Comparison of ENCODE assay signal across 1 cellular context in the genomic region with DNA sequence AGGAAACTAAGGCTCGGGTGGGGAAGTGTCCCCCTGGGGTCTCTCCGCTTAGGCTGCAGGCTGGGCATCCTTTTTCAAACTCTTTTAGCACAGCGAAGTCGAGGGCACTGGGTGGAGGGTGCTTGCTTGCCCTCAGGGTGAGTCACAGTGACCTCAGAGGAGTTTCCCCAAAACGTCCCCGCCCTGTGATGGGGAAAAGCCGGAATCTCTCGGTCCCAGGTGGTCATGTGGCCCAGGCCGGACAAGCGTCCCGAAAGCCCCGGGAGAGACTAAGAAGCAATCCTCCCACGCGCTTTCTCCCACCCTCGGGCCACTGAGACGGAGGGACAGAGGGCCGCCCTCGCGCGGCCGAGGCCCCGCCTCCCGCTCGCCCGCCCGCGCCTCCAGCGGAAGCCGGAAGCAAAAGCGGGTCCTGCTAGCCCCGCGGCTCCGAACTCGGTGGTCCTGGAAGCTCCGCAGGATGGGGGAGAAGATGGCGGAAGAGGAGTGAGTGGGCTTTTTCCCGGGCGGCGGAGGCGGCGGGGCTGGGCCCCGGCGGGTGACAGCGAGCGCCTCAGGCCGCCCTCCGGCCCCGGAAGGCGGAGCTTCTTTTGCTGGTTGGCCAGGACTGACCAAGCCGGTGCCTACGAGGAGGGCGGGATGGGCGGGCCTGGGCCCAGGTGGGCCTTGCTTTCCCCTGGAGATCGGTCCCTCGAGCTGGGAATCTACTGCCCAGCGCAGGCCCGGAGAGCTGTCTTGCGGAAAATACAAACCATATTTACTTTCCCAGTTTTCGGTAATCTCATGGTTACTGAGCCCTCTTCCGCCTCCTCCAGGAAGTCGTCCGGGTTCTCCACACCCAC.
TF ChIP-seq lines count a peak whose summit lies in the region.

A gene with protein sequence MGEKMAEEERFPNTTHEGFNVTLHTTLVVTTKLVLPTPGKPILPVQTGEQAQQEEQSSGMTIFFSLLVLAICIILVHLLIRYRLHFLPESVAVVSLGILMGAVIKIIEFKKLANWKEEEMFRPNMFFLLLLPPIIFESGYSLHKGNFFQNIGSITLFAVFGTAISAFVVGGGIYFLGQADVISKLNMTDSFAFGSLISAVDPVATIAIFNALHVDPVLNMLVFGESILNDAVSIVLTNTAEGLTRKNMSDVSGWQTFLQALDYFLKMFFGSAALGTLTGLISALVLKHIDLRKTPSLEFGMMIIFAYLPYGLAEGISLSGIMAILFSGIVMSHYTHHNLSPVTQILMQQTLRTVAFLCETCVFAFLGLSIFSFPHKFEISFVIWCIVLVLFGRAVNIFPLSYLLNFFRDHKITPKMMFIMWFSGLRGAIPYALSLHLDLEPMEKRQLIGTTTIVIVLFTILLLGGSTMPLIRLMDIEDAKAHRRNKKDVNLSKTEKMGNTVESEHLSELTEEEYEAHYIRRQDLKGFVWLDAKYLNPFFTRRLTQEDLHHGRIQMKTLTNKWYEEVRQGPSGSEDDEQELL (plus strand): TSS at position 366 of the 842 bp plus-strand sequence. CDS start 95 bp downstream, at position 461.

TF ChIP-seq in HepG2, 621 proteins besides CTCF, POLR2A, EP300 and RAD21 (continued from another document and continues in another):
- TF ChIP-seq, protein P1, sequence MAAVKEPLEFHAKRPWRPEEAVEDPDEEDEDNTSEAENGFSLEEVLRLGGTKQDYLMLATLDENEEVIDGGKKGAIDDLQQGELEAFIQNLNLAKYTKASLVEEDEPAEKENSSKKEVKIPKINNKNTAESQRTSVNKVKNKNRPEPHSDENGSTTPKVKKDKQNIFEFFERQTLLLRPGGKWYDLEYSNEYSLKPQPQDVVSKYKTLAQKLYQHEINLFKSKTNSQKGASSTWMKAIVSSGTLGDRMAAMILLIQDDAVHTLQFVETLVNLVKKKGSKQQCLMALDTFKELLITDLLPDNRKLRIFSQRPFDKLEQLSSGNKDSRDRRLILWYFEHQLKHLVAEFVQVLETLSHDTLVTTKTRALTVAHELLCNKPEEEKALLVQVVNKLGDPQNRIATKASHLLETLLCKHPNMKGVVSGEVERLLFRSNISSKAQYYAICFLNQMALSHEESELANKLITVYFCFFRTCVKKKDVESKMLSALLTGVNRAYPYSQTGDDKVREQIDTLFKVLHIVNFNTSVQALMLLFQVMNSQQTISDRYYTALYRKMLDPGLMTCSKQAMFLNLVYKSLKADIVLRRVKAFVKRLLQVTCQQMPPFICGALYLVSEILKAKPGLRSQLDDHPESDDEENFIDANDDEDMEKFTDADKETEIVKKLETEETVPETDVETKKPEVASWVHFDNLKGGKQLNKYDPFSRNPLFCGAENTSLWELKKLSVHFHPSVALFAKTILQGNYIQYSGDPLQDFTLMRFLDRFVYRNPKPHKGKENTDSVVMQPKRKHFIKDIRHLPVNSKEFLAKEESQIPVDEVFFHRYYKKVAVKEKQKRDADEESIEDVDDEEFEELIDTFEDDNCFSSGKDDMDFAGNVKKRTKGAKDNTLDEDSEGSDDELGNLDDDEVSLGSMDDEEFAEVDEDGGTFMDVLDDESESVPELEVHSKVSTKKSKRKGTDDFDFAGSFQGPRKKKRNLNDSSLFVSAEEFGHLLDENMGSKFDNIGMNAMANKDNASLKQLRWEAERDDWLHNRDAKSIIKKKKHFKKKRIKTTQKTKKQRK (IDR thresholded peaks at IDR 0.05; ENCODE audit: low read length) = no peak
- TF ChIP-seq, protein P2, sequence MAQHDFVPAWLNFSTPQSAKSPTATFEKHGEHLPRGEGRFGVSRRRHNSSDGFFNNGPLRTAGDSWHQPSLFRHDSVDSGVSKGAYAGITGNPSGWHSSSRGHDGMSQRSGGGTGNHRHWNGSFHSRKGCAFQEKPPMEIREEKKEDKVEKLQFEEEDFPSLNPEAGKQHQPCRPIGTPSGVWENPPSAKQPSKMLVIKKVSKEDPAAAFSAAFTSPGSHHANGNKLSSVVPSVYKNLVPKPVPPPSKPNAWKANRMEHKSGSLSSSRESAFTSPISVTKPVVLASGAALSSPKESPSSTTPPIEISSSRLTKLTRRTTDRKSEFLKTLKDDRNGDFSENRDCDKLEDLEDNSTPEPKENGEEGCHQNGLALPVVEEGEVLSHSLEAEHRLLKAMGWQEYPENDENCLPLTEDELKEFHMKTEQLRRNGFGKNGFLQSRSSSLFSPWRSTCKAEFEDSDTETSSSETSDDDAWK (CRISPR knock-in tag; IDR thresholded peaks at IDR 0.05) = no peak
- TF ChIP-seq MED13 (CRISPR knock-in tag; IDR thresholded peaks at IDR 0.05) = no peak; the same call in none of the 2 replicates
- TF ChIP-seq ZNF670 (CRISPR knock-in tag; IDR thresholded peaks at IDR 0.05; ENCODE audit: borderline replicate concordance) = peak; percentile 80; the same call in 1 of the 2 replicates
- no peak for TF ChIP-seq ZBTB3 (CRISPR knock-in tag; IDR thresholded peaks at IDR 0.05; ENCODE audit: borderline replicate concordance, low read depth)
- TF ChIP-seq ATF7 (IDR thresholded peaks at IDR 0.05) = no peak
- peak; percentile 74; the same call in 1 of the 2 replicates for TF ChIP-seq ATF7 (CRISPR knock-in tag; IDR thresholded peaks at IDR 0.05)
- peak; percentile 85; the same call in 1 of the 2 replicates for TF ChIP-seq ZNF564 (CRISPR knock-in tag; IDR thresholded peaks at IDR 0.05)
- TF ChIP-seq ZNF841 (CRISPR knock-in tag; IDR thresholded peaks at IDR 0.05; ENCODE audit: borderline replicate concordance) = no peak
- TF ChIP-seq ZNF780A (CRISPR knock-in tag; IDR thresholded peaks at IDR 0.05) = no peak; the same call in 1 of the 2 replicates
- no peak for TF ChIP-seq ZNF709 (CRISPR knock-in tag; IDR thresholded peaks at IDR 0.05)
- TF ChIP-seq ZNF138 (CRISPR knock-in tag; IDR thresholded peaks at IDR 0.05; ENCODE audit: low read depth) = 0 out of 2 replicates have a peak, but pooled peaks have one; percentile 71
- no peak for TF ChIP-seq NAIF1 (CRISPR knock-in tag; IDR thresholded peaks at IDR 0.05; ENCODE audit: borderline replicate concordance)
- TF ChIP-seq TOPORS (CRISPR knock-in tag; IDR thresholded peaks at IDR 0.05) = peak; percentile 51
- peak; percentile 72; the same call in 1 of the 2 replicates for TF ChIP-seq MZF1 (CRISPR knock-in tag; IDR thresholded peaks at IDR 0.05; ENCODE audit: borderline replicate concordance)
- TF ChIP-seq, protein P3, sequence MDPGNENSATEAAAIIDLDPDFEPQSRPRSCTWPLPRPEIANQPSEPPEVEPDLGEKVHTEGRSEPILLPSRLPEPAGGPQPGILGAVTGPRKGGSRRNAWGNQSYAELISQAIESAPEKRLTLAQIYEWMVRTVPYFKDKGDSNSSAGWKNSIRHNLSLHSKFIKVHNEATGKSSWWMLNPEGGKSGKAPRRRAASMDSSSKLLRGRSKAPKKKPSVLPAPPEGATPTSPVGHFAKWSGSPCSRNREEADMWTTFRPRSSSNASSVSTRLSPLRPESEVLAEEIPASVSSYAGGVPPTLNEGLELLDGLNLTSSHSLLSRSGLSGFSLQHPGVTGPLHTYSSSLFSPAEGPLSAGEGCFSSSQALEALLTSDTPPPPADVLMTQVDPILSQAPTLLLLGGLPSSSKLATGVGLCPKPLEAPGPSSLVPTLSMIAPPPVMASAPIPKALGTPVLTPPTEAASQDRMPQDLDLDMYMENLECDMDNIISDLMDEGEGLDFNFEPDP (CRISPR knock-in tag; conservative IDR thresholded peaks at IDR 0.05) = no peak
- TF ChIP-seq, protein P4, sequence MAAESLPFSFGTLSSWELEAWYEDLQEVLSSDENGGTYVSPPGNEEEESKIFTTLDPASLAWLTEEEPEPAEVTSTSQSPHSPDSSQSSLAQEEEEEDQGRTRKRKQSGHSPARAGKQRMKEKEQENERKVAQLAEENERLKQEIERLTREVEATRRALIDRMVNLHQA (CRISPR knock-in tag; IDR thresholded peaks at IDR 0.05) = 0 out of 2 replicates have a peak, but pooled peaks have one; percentile 56
- TF ChIP-seq ZFP62 (CRISPR knock-in tag; IDR thresholded peaks at IDR 0.05) = peak; percentile 6; the same call in 1 of the 2 replicates
- TF ChIP-seq ZNF713 (CRISPR knock-in tag; IDR thresholded peaks at IDR 0.05) = no peak
- peak; percentile 95 for TF ChIP-seq TAF15 (IDR thresholded peaks at IDR 0.05; ENCODE audit: low read depth, low read length, poor library complexity, severe bottlenecking)
- no peak; the same call in 1 of the 2 replicates for TF ChIP-seq KLF11 (CRISPR knock-in tag; IDR thresholded peaks at IDR 0.05)
- TF ChIP-seq ZBTB38 (CRISPR knock-in tag; IDR thresholded peaks at IDR 0.05) = peak; percentile 88
- no peak for TF ChIP-seq ONECUT2 (CRISPR knock-in tag; IDR thresholded peaks at IDR 0.05)
- peak; percentile 63; the same call in 1 of the 2 replicates for TF ChIP-seq KDM5B (CRISPR knock-in tag; IDR thresholded peaks at IDR 0.05; ENCODE audit: borderline replicate concordance)
- TF ChIP-seq, protein P5, sequence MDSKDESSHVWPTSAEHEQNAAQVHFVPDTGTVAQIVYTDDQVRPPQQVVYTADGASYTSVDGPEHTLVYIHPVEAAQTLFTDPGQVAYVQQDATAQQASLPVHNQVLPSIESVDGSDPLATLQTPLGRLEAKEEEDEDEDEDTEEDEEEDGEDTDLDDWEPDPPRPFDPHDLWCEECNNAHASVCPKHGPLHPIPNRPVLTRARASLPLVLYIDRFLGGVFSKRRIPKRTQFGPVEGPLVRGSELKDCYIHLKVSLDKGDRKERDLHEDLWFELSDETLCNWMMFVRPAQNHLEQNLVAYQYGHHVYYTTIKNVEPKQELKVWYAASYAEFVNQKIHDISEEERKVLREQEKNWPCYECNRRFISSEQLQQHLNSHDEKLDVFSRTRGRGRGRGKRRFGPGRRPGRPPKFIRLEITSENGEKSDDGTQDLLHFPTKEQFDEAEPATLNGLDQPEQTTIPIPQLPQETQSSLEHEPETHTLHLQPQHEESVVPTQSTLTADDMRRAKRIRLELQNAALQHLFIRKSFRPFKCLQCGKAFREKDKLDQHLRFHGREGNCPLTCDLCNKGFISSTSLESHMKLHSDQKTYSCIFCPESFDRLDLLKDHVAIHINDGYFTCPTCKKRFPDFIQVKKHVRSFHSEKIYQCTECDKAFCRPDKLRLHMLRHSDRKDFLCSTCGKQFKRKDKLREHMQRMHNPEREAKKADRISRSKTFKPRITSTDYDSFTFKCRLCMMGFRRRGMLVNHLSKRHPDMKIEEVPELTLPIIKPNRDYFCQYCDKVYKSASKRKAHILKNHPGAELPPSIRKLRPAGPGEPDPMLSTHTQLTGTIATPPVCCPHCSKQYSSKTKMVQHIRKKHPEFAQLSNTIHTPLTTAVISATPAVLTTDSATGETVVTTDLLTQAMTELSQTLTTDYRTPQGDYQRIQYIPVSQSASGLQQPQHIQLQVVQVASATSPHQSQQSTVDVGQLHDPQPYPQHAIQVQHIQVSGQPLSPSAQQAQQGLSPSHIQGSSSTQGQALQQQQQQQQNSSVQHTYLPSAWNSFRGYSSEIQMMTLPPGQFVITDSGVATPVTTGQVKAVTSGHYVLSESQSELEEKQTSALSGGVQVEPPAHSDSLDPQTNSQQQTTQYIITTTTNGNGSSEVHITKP (CRISPR knock-in tag; IDR thresholded peaks at IDR 0.05; ENCODE audit: low read depth) = 0 out of 2 replicates have a peak, but pooled peaks have one; percentile 36
- TF ChIP-seq NFE2L1 (CRISPR knock-in tag; IDR thresholded peaks at IDR 0.05; ENCODE audit: borderline replicate concordance) = peak; percentile 74; the same call in 1 of the 2 replicates
- TF ChIP-seq STAG1 (CRISPR knock-in tag; IDR thresholded peaks at IDR 0.05) = peak; percentile 4; the same call in 1 of the 2 replicates
- TF ChIP-seq, protein P6, sequence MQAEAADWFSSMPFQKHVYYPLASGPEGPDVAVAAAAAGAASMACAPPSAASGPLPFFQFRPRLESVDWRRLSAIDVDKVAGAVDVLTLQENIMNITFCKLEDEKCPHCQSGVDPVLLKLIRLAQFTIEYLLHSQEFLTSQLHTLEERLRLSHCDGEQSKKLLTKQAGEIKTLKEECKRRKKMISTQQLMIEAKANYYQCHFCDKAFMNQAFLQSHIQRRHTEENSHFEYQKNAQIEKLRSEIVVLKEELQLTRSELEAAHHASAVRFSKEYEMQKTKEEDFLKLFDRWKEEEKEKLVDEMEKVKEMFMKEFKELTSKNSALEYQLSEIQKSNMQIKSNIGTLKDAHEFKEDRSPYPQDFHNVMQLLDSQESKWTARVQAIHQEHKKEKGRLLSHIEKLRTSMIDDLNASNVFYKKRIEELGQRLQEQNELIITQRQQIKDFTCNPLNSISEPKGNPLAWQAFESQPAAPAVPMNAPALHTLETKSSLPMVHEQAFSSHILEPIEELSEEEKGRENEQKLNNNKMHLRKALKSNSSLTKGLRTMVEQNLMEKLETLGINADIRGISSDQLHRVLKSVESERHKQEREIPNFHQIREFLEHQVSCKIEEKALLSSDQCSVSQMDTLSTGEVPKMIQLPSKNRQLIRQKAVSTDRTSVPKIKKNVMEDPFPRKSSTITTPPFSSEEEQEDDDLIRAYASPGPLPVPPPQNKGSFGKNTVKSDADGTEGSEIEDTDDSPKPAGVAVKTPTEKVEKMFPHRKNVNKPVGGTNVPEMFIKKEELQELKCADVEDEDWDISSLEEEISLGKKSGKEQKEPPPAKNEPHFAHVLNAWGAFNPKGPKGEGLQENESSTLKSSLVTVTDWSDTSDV (CRISPR knock-in tag; IDR thresholded peaks at IDR 0.05) = no peak
- TF ChIP-seq, protein P7, sequence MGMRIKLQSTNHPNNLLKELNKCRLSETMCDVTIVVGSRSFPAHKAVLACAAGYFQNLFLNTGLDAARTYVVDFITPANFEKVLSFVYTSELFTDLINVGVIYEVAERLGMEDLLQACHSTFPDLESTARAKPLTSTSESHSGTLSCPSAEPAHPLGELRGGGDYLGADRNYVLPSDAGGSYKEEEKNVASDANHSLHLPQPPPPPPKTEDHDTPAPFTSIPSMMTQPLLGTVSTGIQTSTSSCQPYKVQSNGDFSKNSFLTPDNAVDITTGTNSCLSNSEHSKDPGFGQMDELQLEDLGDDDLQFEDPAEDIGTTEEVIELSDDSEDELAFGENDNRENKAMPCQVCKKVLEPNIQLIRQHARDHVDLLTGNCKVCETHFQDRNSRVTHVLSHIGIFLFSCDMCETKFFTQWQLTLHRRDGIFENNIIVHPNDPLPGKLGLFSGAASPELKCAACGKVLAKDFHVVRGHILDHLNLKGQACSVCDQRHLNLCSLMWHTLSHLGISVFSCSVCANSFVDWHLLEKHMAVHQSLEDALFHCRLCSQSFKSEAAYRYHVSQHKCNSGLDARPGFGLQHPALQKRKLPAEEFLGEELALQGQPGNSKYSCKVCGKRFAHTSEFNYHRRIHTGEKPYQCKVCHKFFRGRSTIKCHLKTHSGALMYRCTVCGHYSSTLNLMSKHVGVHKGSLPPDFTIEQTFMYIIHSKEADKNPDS (CRISPR knock-in tag; IDR thresholded peaks at IDR 0.05) = no peak
- TF ChIP-seq ZNF44 (CRISPR knock-in tag; IDR thresholded peaks at IDR 0.05) = no peak; the same call in 1 of the 2 replicates
- TF ChIP-seq IKZF1 (IDR thresholded peaks at IDR 0.05) = no peak
- TF ChIP-seq, protein P8, sequence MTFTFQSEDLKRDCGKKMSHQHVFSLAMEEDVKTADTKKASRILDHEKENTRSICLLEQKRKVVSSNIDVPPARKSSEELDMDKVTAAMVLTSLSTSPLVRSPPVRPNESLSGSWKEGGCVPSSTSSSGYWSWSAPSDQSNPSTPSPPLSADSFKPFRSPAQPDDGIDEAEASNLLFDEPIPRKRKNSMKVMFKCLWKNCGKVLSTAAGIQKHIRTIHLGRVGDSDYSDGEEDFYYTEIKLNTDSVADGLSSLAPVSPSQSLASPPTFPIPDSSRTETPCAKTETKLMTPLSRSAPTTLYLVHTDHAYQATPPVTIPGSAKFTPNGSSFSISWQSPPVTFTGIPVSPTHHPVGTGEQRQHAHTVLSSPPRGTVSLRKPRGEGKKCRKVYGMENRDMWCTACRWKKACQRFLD (CRISPR knock-in tag; IDR thresholded peaks at IDR 0.05; ENCODE audit: borderline replicate concordance) = peak; percentile 90
- TF ChIP-seq SIX1 (CRISPR knock-in tag; IDR thresholded peaks at IDR 0.05; ENCODE audit: borderline replicate concordance) = no peak
- TF ChIP-seq ZNF552 (CRISPR knock-in tag; IDR thresholded peaks at IDR 0.05; ENCODE audit: borderline replicate concordance) = no peak; the same call in none of the 2 replicates
- peak; percentile 95 for TF ChIP-seq PHF8 (CRISPR knock-in tag; IDR thresholded peaks at IDR 0.05)
- peak; percentile 88; the same call in 1 of the 2 replicates for TF ChIP-seq ZNF614 (CRISPR knock-in tag; IDR thresholded peaks at IDR 0.05; ENCODE audit: borderline replicate concordance)
